In genomic region chr10:67506083-67506756, GRCh38 we compare ENCODE assay signal across 33 cellular contexts.
DNase-seq lines count a peak whose midpoint lies in the region; ATAC-seq and TF ChIP-seq lines count a peak whose summit lies in the region.
"Had no signal": no experiment of that assay in that cellular context is flagged by ENCODE, and none has a peak within 500 bp of the region (broad histone marks: within the 10 kb centered on the region; RNA-seq: fewer than 3 reads in every experiment).

No MANE protein-coding gene starts in this region.

- no peaks in the 10 kb centered on the region for H3K36me3 Mint-ChIP-seq in activated T-helper 2 cell treated with anti-CD3 and anti-CD28 coated beads, Interferon-gamma antibody, Interleukin-2, Interleukin-4, amounts not matched to agents 10 μg/mL and 5 μg/mL and 100 μg/mL, durations not matched to agents 14 hours and 24 hours and 36 hours (ENCODE audit: low read depth)
- H3K36me3 Mint-ChIP-seq: activated CD8-positive, alpha-beta memory T cell treated with anti-CD3 and anti-CD28 coated beads, Interleukin-2, amount 10 ng/mL, durations not matched to agents 7 days and 5 days; activated naive CD8-positive, alpha-beta T cell treated with anti-CD3 and anti-CD28 coated beads, Interleukin-2, amount 10 ng/mL, durations not matched to agents 7 days and 5 days; T-cell had no signal

- intact Hi-C loops in Right ventricle myocardium inferior (cut with DNase I) (no loop called here), cardiac septum (cut with DNase I) (no loop called here)
- intact Hi-C loops in activated T-helper 2 cell treated with anti-CD3 and anti-CD28 coated beads, Interferon-gamma antibody, Interleukin-2, Interleukin-4, amounts not matched to agents 10 μg/mL and 5 μg/mL and 100 μg/mL, durations not matched to agents 14 hours and 24 hours and 36 hours (cut with micrococcal nuclease), result no loop called here

- no peaks in the 10 kb centered on the region for H3K27me3 ChIP-seq in adipocyte (replicated peaks; ENCODE audit: control insufficient read depth, insufficient read depth, low read length)
- H3K27me3 ChIP-seq: sigmoid colon, thyroid gland, uterus had no signal

- no peak overlapping the region for H3K27ac Mint-ChIP-seq in activated T-helper 2 cell treated with anti-CD3 and anti-CD28 coated beads, Interferon-gamma antibody, Interleukin-2, Interleukin-4, amounts not matched to agents 10 μg/mL and 5 μg/mL and 100 μg/mL, durations not matched to agents 14 hours and 24 hours and 36 hours
- H3K27ac Mint-ChIP-seq: activated CD8-positive, alpha-beta memory T cell treated with anti-CD3 and anti-CD28 coated beads, Interleukin-2, amount 10 ng/mL, durations not matched to agents 7 days and 5 days; activated naive CD8-positive, alpha-beta T cell treated with anti-CD3 and anti-CD28 coated beads, Interleukin-2, amount 10 ng/mL, durations not matched to agents 7 days and 5 days; CD4-positive, alpha-beta T cell; endodermal cell; T-cell had no signal

- no peaks in the 10 kb centered on the region for H3K9me3 ChIP-seq in adipocyte (ENCODE audit: control insufficient read depth, low read length)
- H3K9me3 ChIP-seq: HAP-1, sigmoid colon, thyroid gland, uterus had no signal

- no peaks in the 10 kb centered on the region for H3K27me3 Mint-ChIP-seq in activated T-helper 2 cell treated with anti-CD3 and anti-CD28 coated beads, Interferon-gamma antibody, Interleukin-2, Interleukin-4, amounts not matched to agents 10 μg/mL and 5 μg/mL and 100 μg/mL, durations not matched to agents 14 hours and 24 hours and 36 hours (ENCODE audit: low read depth)
- H3K27me3 Mint-ChIP-seq: activated CD8-positive, alpha-beta memory T cell treated with anti-CD3 and anti-CD28 coated beads, Interleukin-2, amount 10 ng/mL, durations not matched to agents 7 days and 5 days; activated naive CD8-positive, alpha-beta T cell treated with anti-CD3 and anti-CD28 coated beads, Interleukin-2, amount 10 ng/mL, durations not matched to agents 7 days and 5 days; CD4-positive, alpha-beta T cell had no signal

- TF ChIP-seq EP300 in Ishikawa (IDR thresholded peaks at IDR 0.05; ENCODE audit: borderline replicate concordance), result no peak

- H3K4me3 Mint-ChIP-seq in activated T-helper 2 cell treated with anti-CD3 and anti-CD28 coated beads, Interferon-gamma antibody, Interleukin-2, Interleukin-4, amounts not matched to agents 10 μg/mL and 5 μg/mL and 100 μg/mL, durations not matched to agents 14 hours and 24 hours and 36 hours (ENCODE audit: low read depth), result no peak overlapping the region
- H3K4me3 Mint-ChIP-seq: activated CD8-positive, alpha-beta memory T cell treated with anti-CD3 and anti-CD28 coated beads, Interleukin-2, amount 10 ng/mL, durations not matched to agents 7 days and 5 days; activated naive CD8-positive, alpha-beta T cell treated with anti-CD3 and anti-CD28 coated beads, Interleukin-2, amount 10 ng/mL, durations not matched to agents 7 days and 5 days; activated T-cell treated with anti-CD3 and anti-CD28 coated beads, Interleukin-2, amount 50 U/mL, for 4 hours; CD4-positive, alpha-beta T cell; endodermal cell; T-cell had no signal

- H3K9ac ChIP-seq in adipocyte (ENCODE audit: low read length), result no peak overlapping the region

- DNase-seq in Right ventricle myocardium inferior (ENCODE audit: missing footprints) (no peak), cardiac septum (ENCODE audit: low spot score) (no peak), adipocyte (ENCODE audit: low read depth) (peak; percentile 62), putamen (ENCODE audit: low spot score) (peak; percentile 11), SKM-1 treated with dmso at 0.1 percent for 144 hours (lab: John Stamatoyannopoulos, UW; ENCODE audit: unreplicated experiment) (no peak), UCSD-AML1 (lab: John Stamatoyannopoulos, UW; ENCODE audit: unreplicated experiment) (no peak)
- no peak for DNase-seq in activated T-helper 2 cell treated with anti-CD3 and anti-CD28 coated beads, Interferon-gamma antibody, Interleukin-2, Interleukin-4, amounts not matched to agents 10 μg/mL and 5 μg/mL and 100 μg/mL, durations not matched to agents 14 hours and 24 hours and 36 hours (ENCODE audit: low spot score)
- DNase-seq: activated CD4-positive, CD25-positive, alpha-beta regulatory T cell; activated CD8-positive, alpha-beta memory T cell treated with anti-CD3 and anti-CD28 coated beads, Interleukin-2, amount 10 ng/mL, durations not matched to agents 7 days and 5 days; activated gamma-delta T cell treated with Interleukin-2 at 50 U/mL for 16 hours; activated naive CD8-positive, alpha-beta T cell treated with anti-CD3 and anti-CD28 coated beads, Interleukin-2, amount 10 ng/mL, durations not matched to agents 7 days and 5 days; activated T-cell treated with anti-CD3 and anti-CD28 coated beads, Interleukin-2, amount 50 U/mL, for 4 hours; CD4-positive, alpha-beta T cell; central memory CD4-positive, alpha-beta T cell; cortex of kidney; EL; endodermal cell; head of caudate nucleus; islet precursor cell; left ventricle myocardium inferior; mesendoderm; NCI-H1048; NCI-H1694 treated with DMSO at 0.1 percent for 48 hours; NCI-H2171 treated with DMSO at 0.1 percent for 48 hours; NCI-H524; sigmoid colon; stimulated activated CD4-positive, alpha-beta T cell treated with anti-CD3 and anti-CD28 coated beads, Interleukin-4, amount 100 ng/mL, for 24 hours; T-cell; thyroid gland; uterus had no signal

- no peaks in the 10 kb centered on the region for H3K4me1 Mint-ChIP-seq in activated T-helper 2 cell treated with anti-CD3 and anti-CD28 coated beads, Interferon-gamma antibody, Interleukin-2, Interleukin-4, amounts not matched to agents 10 μg/mL and 5 μg/mL and 100 μg/mL, durations not matched to agents 14 hours and 24 hours and 36 hours (ENCODE audit: low read depth)
- H3K4me1 Mint-ChIP-seq: activated CD8-positive, alpha-beta memory T cell treated with anti-CD3 and anti-CD28 coated beads, Interleukin-2, amount 10 ng/mL, durations not matched to agents 7 days and 5 days; activated naive CD8-positive, alpha-beta T cell treated with anti-CD3 and anti-CD28 coated beads, Interleukin-2, amount 10 ng/mL, durations not matched to agents 7 days and 5 days; endodermal cell; T-cell had no signal

- TF ChIP-seq RAD21 in Ishikawa (IDR thresholded peaks at IDR 0.05; ENCODE audit: low read depth), result peak; percentile 25; the same call in 1 of the 2 replicates

- H3K4me3 ChIP-seq in adipocyte (ENCODE audit: low read length), result no peak overlapping the region
- H3K4me3 ChIP-seq: HAP-1, left ventricle myocardium inferior, sigmoid colon, thyroid gland, uterus had no signal

- no peaks in the 10 kb centered on the region for H3K4me1 ChIP-seq in adipocyte (ENCODE audit: control insufficient read depth, insufficient read depth, low read length)
- H3K4me1 ChIP-seq: HAP-1, sigmoid colon, thyroid gland, uterus had no signal

- H3K9me3 Mint-ChIP-seq in activated T-helper 2 cell treated with anti-CD3 and anti-CD28 coated beads, Interferon-gamma antibody, Interleukin-2, Interleukin-4, amounts not matched to agents 10 μg/mL and 5 μg/mL and 100 μg/mL, durations not matched to agents 14 hours and 24 hours and 36 hours, result no peaks in the 10 kb centered on the region
- H3K9me3 Mint-ChIP-seq: activated T-cell treated with anti-CD3 and anti-CD28 coated beads, Interleukin-2, amount 50 U/mL, for 4 hours had no signal

- H3K36me3 ChIP-seq in adipocyte (ENCODE audit: control insufficient read depth, insufficient read depth, low read length, severe bottlenecking), result no peaks in the 10 kb centered on the region
- H3K36me3 ChIP-seq: HAP-1, left ventricle myocardium inferior, sigmoid colon, thyroid gland, uterus had no signal

- peak; percentile 42 for ATAC-seq in Right ventricle myocardium inferior
- ATAC-seq: activated CD8-positive, alpha-beta memory T cell treated with anti-CD3 and anti-CD28 coated beads, Interleukin-2, amount 10 ng/mL, durations not matched to agents 7 days and 5 days; activated T-cell treated with anti-CD3 and anti-CD28 coated beads, Interleukin-2, amount 50 U/mL, for 4 hours; esophagus mucosa; T-cell had no signal

TF ChIP-seq in Ishikawa, 13 proteins besides CTCF, POLR2A, EP300 and RAD21 (continues in another document):
- no peak for TF ChIP-seq REST (IDR thresholded peaks at IDR 0.05; ENCODE audit: low read depth)
- no peak for TF ChIP-seq TEAD4 (IDR thresholded peaks at IDR 0.05)
- TF ChIP-seq EGR1 (IDR thresholded peaks at IDR 0.05), result no peak
- no peak for TF ChIP-seq YY1 (IDR thresholded peaks at IDR 0.05; ENCODE audit: low read depth)
- no peak for TF ChIP-seq ZBTB7A (IDR thresholded peaks at IDR 0.05; ENCODE audit: low read depth)
- TF ChIP-seq CREB1 (IDR thresholded peaks at IDR 0.05; ENCODE audit: low read depth), result no peak
- TF ChIP-seq CEBPB (IDR thresholded peaks at IDR 0.05), result no peak
- TF ChIP-seq FOXM1 (IDR thresholded peaks at IDR 0.05; ENCODE audit: borderline replicate concordance, low read depth), result no peak
- TF ChIP-seq TCF12 (IDR thresholded peaks at IDR 0.05; ENCODE audit: low read depth), result no peak
- TF ChIP-seq MAX (IDR thresholded peaks at IDR 0.05), result no peak
- TF ChIP-seq TAF1 (IDR thresholded peaks at IDR 0.05; ENCODE audit: low read depth), result no peak

Comparison
In these comparisons a context has a peak if more than half of its experiments do, and no peak if none do; other contexts are left out.
1. DNase-seq: peak in adipocyte (single experiment) and putamen (single experiment); none in Right ventricle myocardium inferior (single experiment), cardiac septum (single experiment), SKM-1 treated with dmso at 0.1 percent for 144 hours (single experiment), UCSD-AML1 (single experiment) and activated T-helper 2 cell treated with anti-CD3 and anti-CD28 coated beads, Interferon-gamma antibody, Interleukin-2, Interleukin-4, amounts not matched to agents 10 μg/mL and 5 μg/mL and 100 μg/mL, durations not matched to agents 14 hours and 24 hours and 36 hours (single experiment).